ENCODE assay signal across 8 cellular contexts in the genomic region with DNA sequence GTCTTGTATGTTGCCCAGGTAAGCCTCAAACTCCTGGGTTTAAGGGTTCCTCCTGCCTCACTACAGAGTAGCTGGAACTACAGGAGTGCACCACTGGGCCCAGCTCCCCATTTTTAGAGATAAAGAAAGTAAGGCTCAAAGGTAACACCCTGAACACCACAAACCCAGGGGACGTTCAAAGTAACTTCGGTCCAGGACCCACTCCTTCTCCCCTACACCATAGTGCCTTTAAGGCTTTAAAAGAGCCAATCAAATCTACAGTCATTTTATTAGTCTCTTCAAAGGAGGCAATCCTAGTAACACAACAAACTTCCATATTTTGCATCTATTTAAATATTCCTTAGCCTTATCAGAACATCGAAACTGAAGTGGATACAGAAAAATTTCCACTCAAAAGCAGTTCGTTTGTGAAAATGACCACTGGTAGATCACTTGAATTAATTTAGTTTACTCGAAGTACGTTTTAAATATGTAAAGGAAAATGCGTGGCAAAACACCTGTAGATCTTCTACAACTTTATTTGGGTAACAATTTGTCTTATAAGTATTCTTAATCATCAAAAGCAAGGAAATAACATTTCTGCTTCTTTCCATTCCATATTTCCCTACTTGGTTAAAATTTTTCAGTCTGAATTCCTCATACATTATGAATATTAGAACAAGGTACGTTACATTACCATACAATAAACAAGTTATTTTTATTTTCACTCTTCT. TPM values are rescaled to one million over a fixed set of nuclear protein-coding genes. Genes with fewer than 3 reads are reported as not detected.
DNase-seq lines count a peak whose midpoint lies in the region; ATAC-seq, FAIRE-seq and TF ChIP-seq lines count a peak whose summit lies in the region.

No MANE protein-coding gene starts in this region.

- CTCF ChIA-PET in Calu3 (lab: Charles Lee) (interaction anchor here (0.6 to 0.7 kb wide), 2 partner anchors 167 to 675 kb away, joined by 3 to 4 read pairs; no protein-coding TSS in a partner anchor), K562 (lab: Yijun Ruan, JAX; ENCODE audit: low intra/inter-chr PET ratio) (interaction anchor here (2.9 kb wide), 1 partner anchor 204 kb away, joined by 37 read pairs; no protein-coding TSS in a partner anchor)

- no peaks in the 10 kb centered on the region for H3K9me2 ChIP-seq in Loucy (replicated peaks; ENCODE audit: low read depth, low read length)

- peaks cover 41% of the 10 kb centered on the region for H3K4me1 Mint-ChIP-seq in Calu3 (ENCODE audit: low read depth, unreplicated experiment)

- H3K9me1 ChIP-seq in K562 (ENCODE audit: control insufficient read depth, insufficient read depth, low read length), result no peaks in the 10 kb centered on the region

- FAIRE-seq in K562 (lab: Jason Lieb, UNC), result peak; percentile 58

- DNase-seq in Calu3 (peak; percentile 39), K562 (ENCODE audit: extremely low read depth in 1 of 4, low spot score in 3 of 4) (peak in 2 of 4 experiments; percentile 8 to 53), lower lobe of right lung (no peak), upper lobe of left lung (peak in 1 of 2 donors; percentile 35), amygdala (lab: John Stamatoyannopoulos, UW) (no peak)

- H3K9me3 Mint-ChIP-seq in Calu3 (ENCODE audit: low read depth, unreplicated experiment), result no peaks in the 10 kb centered on the region

- TF ChIP-seq EP300 in K562 (IDR thresholded peaks at IDR 0.05; ENCODE audit: low read length) (no peak), upper lobe of left lung (IDR thresholded peaks at IDR 0.05) (no peak)

- WGBS in K562 (ENCODE audit: insufficient coverage, low coverage, missing lambda C conversion rate), result 0% methylated on average over 8 of the region's 8 CpGs
- WGBS in upper lobe of left lung, 2 donors, result 4 to 10% methylated on average over 8 of the region's 8 CpGs

- H3K36me3 ChIP-seq in Loucy (ENCODE audit: insufficient read depth, low read length), result no peaks in the 10 kb centered on the region
- no peaks in the 10 kb centered on the region for H3K36me3 ChIP-seq in K562 (ENCODE audit: control insufficient read depth, insufficient read depth, low read length)
- no peaks in the 10 kb centered on the region for H3K36me3 ChIP-seq in lower lobe of right lung
- no peaks in the 10 kb centered on the region for H3K36me3 ChIP-seq in upper lobe of left lung

- peak; percentile 2; the same call in 1 of the 3 replicates for ATAC-seq in K562
- no peak for ATAC-seq in lower lobe of right lung
- no peak for ATAC-seq in upper lobe of left lung (ENCODE audit: low FRiP score in 2 of 2)
- no peak for ATAC-seq in GM18907 (IDR thresholded peaks at IDR 0.05; ENCODE audit: unreplicated experiment)
- no peak for ATAC-seq in GM18909 (IDR thresholded peaks at IDR 0.05; ENCODE audit: poor library complexity, unreplicated experiment)

- H3K9ac ChIP-seq in Loucy (ENCODE audit: low read depth, low read length, poor library complexity, severe bottlenecking) (peak overlapping the region; percentile 90), K562 (ENCODE audit: insufficient read depth in 1 of 2, low read depth in 2 of 2, low read length in 2 of 2) (peak overlapping the region; percentile 77 to 86; a peak in 3 of 4 replicates)

- BruUV-seq in Calu3 (replicated peaks; lab: Mats Ljungman, UMichigan) (no TSS peak), K562 (replicated peaks; lab: Mats Ljungman, UMichigan) (no TSS peak)

- no peaks in the 10 kb centered on the region for H3K27me3 ChIP-seq in Loucy (ENCODE audit: insufficient read depth, low read length, poor library complexity, severe bottlenecking)
- H3K27me3 ChIP-seq in K562 (ENCODE audit: control insufficient read depth in 2 of 2, insufficient read depth in 2 of 2, low read length in 2 of 2), result no peaks in the 10 kb centered on the region
- no peaks in the 10 kb centered on the region for H3K27me3 ChIP-seq in lower lobe of right lung (ENCODE audit: low read depth)
- no peaks in the 10 kb centered on the region for H3K27me3 ChIP-seq in upper lobe of left lung

- H3K36me3 Mint-ChIP-seq in Calu3 (ENCODE audit: insufficient read depth, unreplicated experiment), result peaks cover 40% of the 10 kb centered on the region

- H3K79me2 ChIP-seq in Loucy (ENCODE audit: insufficient read depth, low read length) (peaks cover 72% of the 10 kb centered on the region), K562 (ENCODE audit: control insufficient read depth, insufficient read depth, low read length) (peaks cover 72% of the 10 kb centered on the region)

- TF ChIP-seq CTCF in Calu3 (IDR thresholded peaks at IDR 0.05; ENCODE audit: unreplicated experiment), result no peak
- TF ChIP-seq CTCF in Loucy (conservative IDR thresholded peaks at IDR 0.05; ENCODE audit: low read length), result no peak
- TF ChIP-seq CTCF in K562 (IDR thresholded peaks at IDR 0.05 in 2 of 3, conservative IDR thresholded peaks at IDR 0.05 in 1 of 3; ENCODE audit: insufficient read depth in 2 of 3, low read depth in 1 of 3, low read length in 3 of 3), result no peak
- no peak for TF ChIP-seq CTCF in lower lobe of right lung (IDR thresholded peaks at IDR 0.05)
- TF ChIP-seq CTCF in upper lobe of left lung (IDR thresholded peaks at IDR 0.05), result no peak

- in situ Hi-C loops in K562 (cut with MboI), result loop anchor here (5.0 to 25.0 kb wide), 2 partner anchors 673 to 1212 kb away; no protein-coding TSS in a partner anchor

- intact Hi-C loops in Calu3 (cut with micrococcal nuclease; ENCODE audit: unreplicated experiment), result loop anchor here (1.0 to 5.0 kb wide), 4 partner anchors 125 to 553 kb away; partner anchors contain the start of genes IL20RB and MSL2
- intact Hi-C loops in K562 (cut with micrococcal nuclease), result loop anchor here (5.0 kb wide), 3 partner anchors 133 to 498 kb away; partner anchors contain the start of genes IL20RB and PCCB
- intact Hi-C loops in lower lobe of right lung (cut with DNase I), result no loop called here

- H3K4me3 Mint-ChIP-seq in Calu3 (ENCODE audit: low read depth, unreplicated experiment), result peak overlapping the region; percentile 73

- TF ChIP-seq RAD21 in K562 (CRISPR knock-in tag; conservative IDR thresholded peaks at IDR 0.05 in 1 of 2, IDR thresholded peaks at IDR 0.05 in 1 of 2), result no peak

- H3K27ac ChIP-seq in K562 (ENCODE audit: extremely low read depth, low read depth, low read length) (peak overlapping the region; percentile 97), lower lobe of right lung (peak overlapping the region; percentile 96), upper lobe of left lung (peak overlapping the region; percentile 97 to 100 (median 99))

- peak overlapping the region; percentile 89 for H3K27ac Mint-ChIP-seq in Calu3 (ENCODE audit: unreplicated experiment)

- H3K4me1 ChIP-seq in Loucy (ENCODE audit: insufficient read depth, low read length, poor library complexity, severe bottlenecking), result peaks cover 59% of the 10 kb centered on the region
- peaks cover 0 to 11% of the 10 kb centered on the region in 2 experiments; a peak in 3 of 5 replicates for H3K4me1 ChIP-seq in K562 (replicated peaks in 1 of 2; ENCODE audit: control insufficient read depth in 2 of 2, insufficient read depth in 2 of 2, low read length in 2 of 2)
- H3K4me1 ChIP-seq in lower lobe of right lung, result peaks cover 48% of the 10 kb centered on the region
- peaks cover 15 to 51% (median 36%) of the 10 kb centered on the region in 4 donors for H3K4me1 ChIP-seq in upper lobe of left lung

- H3F3A ChIP-seq in Loucy (ENCODE audit: low read depth), result peaks cover 11% of the 10 kb centered on the region; the same call in 1 of the 2 replicates

- H3K4me3 ChIP-seq in Loucy (ENCODE audit: low read length, poor library complexity, severe bottlenecking), result peak overlapping the region; percentile 79
- H3K4me3 ChIP-seq in K562, result peak overlapping the region; percentile 57
- peak overlapping the region; percentile 71 for H3K4me3 ChIP-seq in lower lobe of right lung
- H3K4me3 ChIP-seq in upper lobe of left lung, result peak overlapping the region; percentile 44 to 87 (median 80)

- no peaks in the 10 kb centered on the region for H3K27me3 Mint-ChIP-seq in Calu3 (ENCODE audit: unreplicated experiment)

- H4K20me1 ChIP-seq in Loucy (ENCODE audit: insufficient read depth, low read length, poor library complexity, severe bottlenecking), result no peaks in the 10 kb centered on the region
- no peaks in the 10 kb centered on the region for H4K20me1 ChIP-seq in K562 (replicated peaks; ENCODE audit: control insufficient read depth, insufficient read depth, low read length)

- H2AFZ ChIP-seq in Loucy (ENCODE audit: low read length) (peak overlapping the region; percentile 11; the same call in 1 of the 2 replicates), K562 (ENCODE audit: low read depth, low read length) (peak overlapping the region; percentile 85)

- TF ChIP-seq POLR2A in K562 (conservative IDR thresholded peaks at IDR 0.05) (no peak), upper lobe of left lung (IDR thresholded peaks at IDR 0.05) (no peak)

- POLR2A ChIA-PET in K562 (lab: Yijun Ruan, JAX), result interaction anchor here (0.5 to 1.7 kb wide), 3 partner anchors 9 to 191 kb away, joined by 3 to 7 read pairs (median 4); no protein-coding TSS in a partner anchor

- H3K4me2 ChIP-seq in Loucy (ENCODE audit: low read depth, low read length, poor library complexity, severe bottlenecking) (peak overlapping the region; percentile 82), K562 (ENCODE audit: insufficient read depth, low read length) (peak overlapping the region; percentile 82)

- H3K9me3 ChIP-seq in Loucy (ENCODE audit: insufficient read depth, low read depth, low read length) (no peaks in the 10 kb centered on the region), K562 (replicated peaks; ENCODE audit: control insufficient read depth, insufficient read depth, low read depth, low read length) (no peaks in the 10 kb centered on the region), lower lobe of right lung (no peaks in the 10 kb centered on the region), upper lobe of left lung (no peaks in the 10 kb centered on the region)

RNA-seq across cellular contexts. Expression of gene STAG1, which starts 1.8 kb away (rescaled TPM):
- total RNA-seq in Calu3 (2022) (33.3 and 39.3 TPM in 2 replicates), K562 (2014; rRNA removed) (8.0 and 8.2 TPM in 2 replicates), K562 (2014; rRNA removed; fragmentation: Illumina TruSeq; extraction: Trizol) (15.1 and 18.4 TPM in 2 replicates), K562 (2015; rRNA removed; fragmentation: Illumina TruSeq; extraction: Trizol) (15.5 and 17.7 TPM in 2 replicates), K562 (2021) (12.1 and 14.8 TPM in 2 replicates), lower lobe of right lung (41.3 TPM), upper lobe of left lung (10 to 100 TPM; 19.1 to 65.0 (median 34.2) TPM)
- 10.7 and 41.9 TPM in 2 replicates for total RNA-seq in K562 (2011; cell fraction: chromatin; rRNA removed; ENCODE audit: low replicate concordance)
- total RNA-seq in K562 (2011; cell fraction: nucleolus; rRNA removed), result 4.2 and 7.6 TPM in 2 replicates
- total RNA-seq in K562 (2011; cell fraction: nucleoplasm; rRNA removed), result 15.5 and 17.0 TPM in 2 replicates
- polyA plus RNA-seq in K562 (2011; rRNA removed) (4.7 and 8.8 TPM in 2 replicates), K562 (2014; fragmentation: Illumina TruSeq; extraction: Trizol) (8.1 and 9.1 TPM in 2 replicates), K562 (2014; fragmentation: Nextera tagmentation; extraction: Ambion mirVana) (1 to 10 TPM; 2.7 to 3.9 TPM), K562 (2014; rRNA removed) (6.7 and 6.8 TPM in 2 replicates)
- 1.2 and 2.2 TPM in 2 replicates for polyA plus RNA-seq in K562 (2011; cell fraction: cytosol; rRNA removed)
- polyA plus RNA-seq in K562 (2011; cell fraction: nucleus; rRNA removed), result 2.9 and 3.1 TPM in 2 replicates
- 5.7 and 6.9 TPM in 2 replicates for polyA plus RNA-seq in K562 (2012)
- polyA minus RNA-seq in K562 (2011; rRNA and poly(A)+ RNA removed), result 20.7 TPM in 2 replicates
- 4.4 and 6.0 TPM in 2 replicates for polyA minus RNA-seq in K562 (2011; cell fraction: cytosol; rRNA and poly(A)+ RNA removed)
- polyA minus RNA-seq in K562 (2011; cell fraction: nucleus; rRNA and poly(A)+ RNA removed), result 5.9 and 10.9 TPM in 2 replicates
